Comparison of ENCODE assay signal across 9 cellular contexts in the genomic region with DNA sequence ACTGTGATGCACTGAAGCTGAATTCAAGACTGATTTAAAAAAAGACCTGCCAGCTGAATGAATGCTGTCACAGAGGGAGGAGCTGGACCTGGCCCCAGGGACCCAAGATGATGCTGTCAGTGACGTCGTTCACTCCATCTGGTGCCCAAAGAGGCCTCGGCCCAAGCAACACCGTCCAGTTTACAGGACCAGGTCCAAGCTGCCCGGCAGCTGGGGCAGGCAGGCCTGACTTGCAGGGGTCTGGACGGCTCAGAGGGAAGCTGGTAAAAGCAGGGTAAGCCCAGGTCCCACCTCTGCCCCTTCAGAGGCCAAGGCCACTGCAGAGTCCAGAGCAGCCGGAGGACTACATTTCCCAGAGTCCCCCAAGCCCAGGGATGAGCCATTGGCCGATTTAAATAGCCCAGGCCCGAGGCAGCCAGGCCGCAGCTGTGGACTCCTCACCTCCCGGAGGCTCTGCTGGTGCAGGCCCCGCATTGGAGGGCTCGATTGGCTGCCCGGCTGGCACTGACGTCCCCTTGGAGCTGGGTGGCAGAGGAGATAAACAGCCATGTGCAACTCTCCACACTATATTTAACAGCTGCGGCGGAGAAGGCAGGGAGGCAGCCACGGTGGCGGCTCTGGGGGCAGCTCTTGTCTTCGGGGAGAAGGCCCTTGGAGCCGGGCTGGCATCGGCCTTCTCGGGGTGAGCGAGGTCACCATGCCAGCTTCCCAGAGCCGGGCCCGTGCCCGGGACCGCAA. TPM values are rescaled to one million over a fixed set of nuclear protein-coding genes. Genes with fewer than 3 reads are reported as not detected.
DNase-seq lines count a peak whose midpoint lies in the region; ATAC-seq and TF ChIP-seq lines count a peak whose summit lies in the region.
"Had no signal": no experiment of that assay in that cellular context is flagged by ENCODE, and none has a peak within 500 bp of the region (broad histone marks: within the 10 kb centered on the region; RNA-seq: fewer than 3 reads in every experiment).

A gene (plus strand): TSS at position 423 of the 738 bp plus-strand sequence. CDS start 275 bp downstream, at position 698.

- H3K27ac ChIP-seq in caudate nucleus (ENCODE audit: low read depth, low read length) = peak within 1 kb of the TSS; percentile 89
- peak within 1 kb of the TSS in 4 of 5 donors; percentile 43 to 73 (median 68) for H3K27ac ChIP-seq in stomach

- H3K4me3 Mint-ChIP-seq in activated naive CD4-positive, alpha-beta T cell treated with anti-CD3 and anti-CD28 coated beads, Interleukin-2, amount 10 ng/mL, durations not matched to agents 7 days and 5 days = no peak within 1 kb of the TSS
- no peak within 1 kb of the TSS for H3K4me3 Mint-ChIP-seq in effector memory CD8-positive, alpha-beta T cell
- H3K4me3 Mint-ChIP-seq in activated CD4-positive, alpha-beta memory T cell treated with anti-CD3 and anti-CD28 coated beads for 36 hours = no peak within 1 kb of the TSS
- H3K4me3 Mint-ChIP-seq: activated naive CD4-positive, alpha-beta T cell treated with anti-CD3 and anti-CD28 coated beads, Interleukin-2, amount 50 U/mL, for 24 hours had no signal

- H3K9me3 Mint-ChIP-seq in activated naive CD4-positive, alpha-beta T cell treated with anti-CD3 and anti-CD28 coated beads, Interleukin-2, amount 10 ng/mL, durations not matched to agents 7 days and 5 days = no peaks in the 10 kb centered on the region
- H3K9me3 Mint-ChIP-seq in effector memory CD8-positive, alpha-beta T cell = no peaks in the 10 kb centered on the region
- no peaks in the 10 kb centered on the region for H3K9me3 Mint-ChIP-seq in activated CD4-positive, alpha-beta memory T cell treated with anti-CD3 and anti-CD28 coated beads for 36 hours
- H3K9me3 Mint-ChIP-seq: activated naive CD4-positive, alpha-beta T cell treated with anti-CD3 and anti-CD28 coated beads, Interleukin-2, amount 50 U/mL, for 24 hours had no signal

- H3K36me3 Mint-ChIP-seq in activated naive CD4-positive, alpha-beta T cell treated with anti-CD3 and anti-CD28 coated beads, Interleukin-2, amount 10 ng/mL, durations not matched to agents 7 days and 5 days = no peaks in the 10 kb centered on the region
- H3K36me3 Mint-ChIP-seq in effector memory CD8-positive, alpha-beta T cell (ENCODE audit: insufficient read depth) = peaks cover 3% of the 10 kb centered on the region
- no peaks in the 10 kb centered on the region for H3K36me3 Mint-ChIP-seq in activated CD4-positive, alpha-beta memory T cell treated with anti-CD3 and anti-CD28 coated beads for 36 hours
- H3K36me3 Mint-ChIP-seq: activated naive CD4-positive, alpha-beta T cell treated with anti-CD3 and anti-CD28 coated beads, Interleukin-2, amount 50 U/mL, for 24 hours had no signal

- intact Hi-C loops in stomach (cut with DNase I; ENCODE audit: low total_unique reads) = no loop called here
- intact Hi-C loops in activated CD4-positive, alpha-beta memory T cell treated with anti-CD3 and anti-CD28 coated beads for 36 hours (cut with micrococcal nuclease) = no loop called here

- H3K9me3 ChIP-seq in stomach = no peaks in the 10 kb centered on the region

- peak within 1 kb of the TSS; percentile 35 for H3K4me3 ChIP-seq in BJ (ENCODE audit: low read depth, low read length)
- peak within 1 kb of the TSS; percentile 40 to 53 (median 48) for H3K4me3 ChIP-seq in stomach

- no peak for TF ChIP-seq POLR2A in stomach (IDR thresholded peaks at IDR 0.05)

- H3K4me1 ChIP-seq in stomach = peaks cover 0 to 22% (median 9%) of the 10 kb centered on the region in 4 donors

- no peaks in the 10 kb centered on the region for H3K4me1 Mint-ChIP-seq in activated naive CD4-positive, alpha-beta T cell treated with anti-CD3 and anti-CD28 coated beads, Interleukin-2, amount 10 ng/mL, durations not matched to agents 7 days and 5 days
- H3K4me1 Mint-ChIP-seq in effector memory CD8-positive, alpha-beta T cell (ENCODE audit: low read depth in 2 of 2) = no peaks in the 10 kb centered on the region
- no peaks in the 10 kb centered on the region for H3K4me1 Mint-ChIP-seq in activated CD4-positive, alpha-beta memory T cell treated with anti-CD3 and anti-CD28 coated beads for 36 hours (ENCODE audit: low read depth)
- H3K4me1 Mint-ChIP-seq: activated naive CD4-positive, alpha-beta T cell treated with anti-CD3 and anti-CD28 coated beads, Interleukin-2, amount 50 U/mL, for 24 hours had no signal

- H3K27ac Mint-ChIP-seq in activated naive CD4-positive, alpha-beta T cell treated with anti-CD3 and anti-CD28 coated beads, Interleukin-2, amount 10 ng/mL, durations not matched to agents 7 days and 5 days = no peak within 1 kb of the TSS
- H3K27ac Mint-ChIP-seq in effector memory CD8-positive, alpha-beta T cell = no peak within 1 kb of the TSS
- H3K27ac Mint-ChIP-seq in activated CD4-positive, alpha-beta memory T cell treated with anti-CD3 and anti-CD28 coated beads for 36 hours = no peak within 1 kb of the TSS
- H3K27ac Mint-ChIP-seq: activated naive CD4-positive, alpha-beta T cell treated with anti-CD3 and anti-CD28 coated beads, Interleukin-2, amount 50 U/mL, for 24 hours had no signal

- H3K27me3 ChIP-seq in BJ (ENCODE audit: control insufficient read depth, insufficient read depth, low read length) (no peaks in the 10 kb centered on the region; the same call in 1 of the 2 replicates), stomach (no peaks in the 10 kb centered on the region)

- POLR2A ChIA-PET in BJ (lab: Charles Lee) = no interaction called here
- POLR2A ChIA-PET in activated CD4-positive, alpha-beta memory T cell treated with anti-CD3 and anti-CD28 coated beads for 36 hours (lab: Charles Lee) = no interaction called here

- DNase-seq in BJ (ENCODE audit: low read depth) (no peak), M059J (ENCODE audit: low read depth) (peak; percentile 54), caudate nucleus (lab: John Stamatoyannopoulos, UW) (peak in 60 of 61 donors; percentile 43 to 91 (median 78)), kidney tubule cell (ENCODE audit: low spot score) (peak; percentile 65), stomach (no peak)
- DNase-seq in activated naive CD4-positive, alpha-beta T cell treated with anti-CD3 and anti-CD28 coated beads, Interleukin-2, amount 10 ng/mL, durations not matched to agents 7 days and 5 days = no peak
- DNase-seq in effector memory CD8-positive, alpha-beta T cell = no peak
- no peak for DNase-seq in activated CD4-positive, alpha-beta memory T cell treated with anti-CD3 and anti-CD28 coated beads for 36 hours

- ATAC-seq in effector memory CD8-positive, alpha-beta T cell (replicated peaks) = no peak

- CTCF ChIA-PET in BJ (lab: Yijun Ruan, JAX) = interaction anchor here (0.6 to 2.0 kb wide), 3 partner anchors 9 to 102 kb away, joined by 3 to 6 read pairs (median 5); no protein-coding TSS in a partner anchor
- CTCF ChIA-PET in activated naive CD4-positive, alpha-beta T cell treated with anti-CD3 and anti-CD28 coated beads, Interleukin-2, amount 10 ng/mL, durations not matched to agents 7 days and 5 days (lab: Charles Lee) = interaction anchor here (0.6 to 1.9 kb wide), 3 partner anchors 10 to 47 kb away, joined by 3 to 4 read pairs (median 4); no protein-coding TSS in a partner anchor
- CTCF ChIA-PET in activated CD4-positive, alpha-beta memory T cell treated with anti-CD3 and anti-CD28 coated beads for 36 hours (lab: Charles Lee) = interaction anchor here (1.0 to 1.5 kb wide), 3 partner anchors 7 to 61 kb away, joined by 3 to 4 read pairs (median 3); no protein-coding TSS in a partner anchor

- H3K36me3 ChIP-seq in BJ (ENCODE audit: control insufficient read depth, insufficient read depth, low read length) (no peaks in the 10 kb centered on the region), stomach (no peaks in the 10 kb centered on the region)

- WGBS in stomach, 5 donors = 56 to 66% (median 59%) methylated on average over 13 to 28 of the region's 28 CpGs

- H3K27me3 Mint-ChIP-seq in activated naive CD4-positive, alpha-beta T cell treated with anti-CD3 and anti-CD28 coated beads, Interleukin-2, amount 10 ng/mL, durations not matched to agents 7 days and 5 days = peaks cover 39% of the 10 kb centered on the region
- no peaks in the 10 kb centered on the region for H3K27me3 Mint-ChIP-seq in effector memory CD8-positive, alpha-beta T cell
- no peaks in the 10 kb centered on the region for H3K27me3 Mint-ChIP-seq in activated CD4-positive, alpha-beta memory T cell treated with anti-CD3 and anti-CD28 coated beads for 36 hours
- H3K27me3 Mint-ChIP-seq: activated naive CD4-positive, alpha-beta T cell treated with anti-CD3 and anti-CD28 coated beads, Interleukin-2, amount 50 U/mL, for 24 hours had no signal

- TF ChIP-seq CTCF in BJ (IDR thresholded peaks at IDR 0.05; ENCODE audit: insufficient read depth, low read depth, low read length) (no peak), stomach (IDR thresholded peaks at IDR 0.05) (no peak)

- TF ChIP-seq EP300 in stomach (IDR thresholded peaks at IDR 0.05) = no peak

RNA-seq across cellular contexts. Expression of the gene that starts here (rescaled TPM):
- polyA plus RNA-seq in BJ (2011; rRNA removed) (2.5 and 3.9 TPM in 2 replicates), stomach (1 to 10 TPM in 2 of 3 donors, under 1 TPM in 1; 0.92 to 1.7 (median 1.6) TPM)
- polyA minus RNA-seq in BJ (2011; rRNA and poly(A)+ RNA removed) = 1.4 and 2.4 TPM in 2 replicates
- 2.6 and 3.4 TPM in 2 replicates for total RNA-seq in M059J (2014; rRNA removed; shearing (Covaris generic))
- total RNA-seq in stomach = 1 to 10 TPM in 3 of 5 donors, under 1 TPM in 1, not detected in 1; 0.29 to 1.8 (median 1.4) TPM
- total RNA-seq in activated CD4-positive, alpha-beta memory T cell treated with anti-CD3 and anti-CD28 coated beads for 36 hours = not detected

Comparison
In these comparisons a context has a peak if more than half of its experiments do, and no peak if none do; other contexts are left out.
1. DNase-seq: peak in M059J (single experiment), caudate nucleus (60 of 61) and kidney tubule cell (single experiment); none in BJ (single experiment), stomach (single experiment), activated naive CD4-positive, alpha-beta T cell treated with anti-CD3 and anti-CD28 coated beads, Interleukin-2, amount 10 ng/mL, durations not matched to agents 7 days and 5 days (single experiment), effector memory CD8-positive, alpha-beta T cell (0 of 3) and activated CD4-positive, alpha-beta memory T cell treated with anti-CD3 and anti-CD28 coated beads for 36 hours (single experiment).